In the genomic region with DNA sequence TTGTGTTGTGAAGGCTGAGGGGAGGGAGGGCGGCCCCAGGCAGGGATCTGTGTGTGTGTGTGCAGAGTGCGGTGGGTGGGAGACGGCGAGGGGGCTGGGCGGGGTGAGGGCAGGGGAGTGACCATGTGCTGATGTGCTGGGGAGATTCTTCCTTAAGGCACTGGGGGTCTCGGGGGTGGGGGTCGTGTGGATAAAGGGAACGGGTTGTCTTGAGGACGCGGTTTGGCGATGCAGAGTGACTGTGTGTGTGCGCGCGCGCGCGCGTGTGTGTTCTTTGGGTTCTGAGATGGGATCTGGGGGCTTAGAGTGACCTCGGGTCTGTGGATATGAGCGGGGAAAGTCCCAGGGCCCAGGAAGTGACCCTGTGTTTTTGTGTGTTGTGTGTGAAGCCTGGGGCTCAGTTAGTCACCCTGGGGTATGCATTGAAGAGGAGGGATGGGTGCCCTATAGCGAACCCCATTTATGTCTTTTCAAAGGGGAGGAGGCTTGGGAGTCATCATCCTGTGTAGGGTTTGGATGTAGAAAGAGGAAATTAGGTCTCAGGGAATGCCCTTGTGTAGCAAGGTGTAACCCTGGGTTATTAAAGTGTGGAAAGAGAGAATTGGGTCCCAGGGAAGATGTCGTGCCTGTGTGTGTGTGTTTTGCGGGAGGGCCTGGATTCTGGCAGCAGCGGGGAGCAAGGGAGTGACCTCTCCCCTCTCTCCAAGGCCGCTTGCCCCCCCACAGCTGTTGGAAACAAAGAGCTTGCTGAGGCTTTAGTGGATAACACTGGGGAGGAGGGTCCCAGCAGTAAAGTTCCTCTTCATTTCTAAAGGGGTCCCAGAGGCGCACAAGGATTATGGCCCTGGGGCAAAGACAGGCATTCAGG, we compare ENCODE assay signal across 8 cellular contexts. TPM values are rescaled to one million over a fixed set of nuclear protein-coding genes. Genes with fewer than 3 reads are reported as not detected.
DNase-seq lines count a peak whose midpoint lies in the region; ATAC-seq and TF ChIP-seq lines count a peak whose summit lies in the region.

No MANE protein-coding gene starts in this region.

- 34 to 35% methylated on average over 17 to 26 of the region's 26 CpGs for WGBS in transverse colon (ENCODE audit: low coverage in 1 of 2), 2 donors

- H3K4me3 ChIP-seq in ascending aorta = peak overlapping the region; percentile 69 to 90
- peak overlapping the region in 3 of 4 donors; percentile 48 to 65 (median 59) for H3K4me3 ChIP-seq in transverse colon

- TF ChIP-seq CTCF in ascending aorta (IDR thresholded peaks at IDR 0.05) (no peak), transverse colon (IDR thresholded peaks at IDR 0.05) (no peak)

- CTCF ChIA-PET in activated CD8-positive, alpha-beta memory T cell treated with anti-CD3 and anti-CD28 coated beads, Interleukin-2, amount 10 ng/mL, durations not matched to agents 7 days and 5 days (lab: Charles Lee) = no interaction called here

- peaks cover 35% of the 10 kb centered on the region for H3K27me3 Mint-ChIP-seq in activated CD8-positive, alpha-beta memory T cell treated with anti-CD3 and anti-CD28 coated beads, Interleukin-2, amount 10 ng/mL, durations not matched to agents 7 days and 5 days

- H3K27ac Mint-ChIP-seq in activated CD8-positive, alpha-beta memory T cell treated with anti-CD3 and anti-CD28 coated beads, Interleukin-2, amount 10 ng/mL, durations not matched to agents 7 days and 5 days = no peak overlapping the region

- ATAC-seq in activated CD8-positive, alpha-beta memory T cell treated with anti-CD3 and anti-CD28 coated beads, Interleukin-2, amount 10 ng/mL, durations not matched to agents 7 days and 5 days = no peak
- ATAC-seq in HG02973 (IDR thresholded peaks at IDR 0.05; ENCODE audit: unreplicated experiment) = no peak

- H3K4me1 ChIP-seq in ascending aorta (peaks cover 4 to 5% of the 10 kb centered on the region in 2 donors), transverse colon (peaks cover 0 to 11% (median 11%) of the 10 kb centered on the region in 4 donors)

- no peaks in the 10 kb centered on the region for H3K27me3 ChIP-seq in ascending aorta
- peaks cover 31% of the 10 kb centered on the region for H3K27me3 ChIP-seq in transverse colon

- peak overlapping the region; percentile 39 for H3K4me3 Mint-ChIP-seq in activated CD8-positive, alpha-beta memory T cell treated with anti-CD3 and anti-CD28 coated beads, Interleukin-2, amount 10 ng/mL, durations not matched to agents 7 days and 5 days

- H3K27ac ChIP-seq in ascending aorta = no peak overlapping the region
- no peak overlapping the region for H3K27ac ChIP-seq in transverse colon

- in situ Hi-C loops in transverse colon (cut with MboI; ENCODE audit: low pct_ligation_motif_present in 1 of 4, low pct_unique_long_range_greater_than_20kb in 1 of 4, low sequenced_read_pairs in 3 of 4) = no loop called here

- TF ChIP-seq EP300 in transverse colon (IDR thresholded peaks at IDR 0.05; ENCODE audit: low read depth) = no peak

- TF ChIP-seq POLR2A in transverse colon (IDR thresholded peaks at IDR 0.05) = no peak

- no peak for DNase-seq in activated CD8-positive, alpha-beta memory T cell treated with anti-CD3 and anti-CD28 coated beads, Interleukin-2, amount 10 ng/mL, durations not matched to agents 7 days and 5 days
- no peak for DNase-seq in activated CD8-positive, alpha-beta memory T cell treated with anti-CD3 and anti-CD28 coated beads for 24 hours
- no peak for DNase-seq in ascending aorta (ENCODE audit: low spot score in 2 of 2)
- peak; percentile 50 for DNase-seq in left kidney (ENCODE audit: low read depth, low spot score)
- no peak for DNase-seq in transverse colon
- no peak for DNase-seq in NCI-H2081 (lab: John Stamatoyannopoulos, UW)
- no peak for DNase-seq in T-helper 9 cell

- peaks cover 5% of the 10 kb centered on the region for H3K4me1 Mint-ChIP-seq in activated CD8-positive, alpha-beta memory T cell treated with anti-CD3 and anti-CD28 coated beads, Interleukin-2, amount 10 ng/mL, durations not matched to agents 7 days and 5 days

- H3K9me3 ChIP-seq in ascending aorta (no peaks in the 10 kb centered on the region), transverse colon (no peaks in the 10 kb centered on the region)

- H3K36me3 Mint-ChIP-seq in activated CD8-positive, alpha-beta memory T cell treated with anti-CD3 and anti-CD28 coated beads, Interleukin-2, amount 10 ng/mL, durations not matched to agents 7 days and 5 days = no peaks in the 10 kb centered on the region

- intact Hi-C loops in ascending aorta (cut with DNase I) = no loop called here
- intact Hi-C loops in transverse colon (cut with DNase I; ENCODE audit: low total_unique reads) = no loop called here

- H3K36me3 ChIP-seq in ascending aorta (no peaks in the 10 kb centered on the region), transverse colon (no peaks in the 10 kb centered on the region)

- no peaks in the 10 kb centered on the region for H3K9me3 Mint-ChIP-seq in activated CD8-positive, alpha-beta memory T cell treated with anti-CD3 and anti-CD28 coated beads, Interleukin-2, amount 10 ng/mL, durations not matched to agents 7 days and 5 days (ENCODE audit: low read depth)

RNA-seq across cellular contexts. Expression of a gene that starts 1.4 kb away (rescaled TPM):
- total RNA-seq in activated CD8-positive, alpha-beta memory T cell treated with anti-CD3 and anti-CD28 coated beads, Interleukin-2, amount 10 ng/mL, durations not matched to agents 7 days and 5 days = under 1 TPM in 1 of 2 experiments, not detected in 1; 0.49 TPM
- not detected for total RNA-seq in ascending aorta
- total RNA-seq in transverse colon = not detected

RNA-seq across cellular contexts. Expression of a gene that starts 47.4 kb away (rescaled TPM):
- 10 to 100 TPM; 20.5 to 20.9 TPM for total RNA-seq in activated CD8-positive, alpha-beta memory T cell treated with anti-CD3 and anti-CD28 coated beads, Interleukin-2, amount 10 ng/mL, durations not matched to agents 7 days and 5 days
- 2.8 TPM for total RNA-seq in ascending aorta
- 10 to 100 TPM in 2 of 4 donors, 1 to 10 TPM in 2; 7.1 to 26.3 (median 10.5) TPM for total RNA-seq in transverse colon
